31 cellular contexts compared by ENCODE assay signal in the genomic region with DNA sequence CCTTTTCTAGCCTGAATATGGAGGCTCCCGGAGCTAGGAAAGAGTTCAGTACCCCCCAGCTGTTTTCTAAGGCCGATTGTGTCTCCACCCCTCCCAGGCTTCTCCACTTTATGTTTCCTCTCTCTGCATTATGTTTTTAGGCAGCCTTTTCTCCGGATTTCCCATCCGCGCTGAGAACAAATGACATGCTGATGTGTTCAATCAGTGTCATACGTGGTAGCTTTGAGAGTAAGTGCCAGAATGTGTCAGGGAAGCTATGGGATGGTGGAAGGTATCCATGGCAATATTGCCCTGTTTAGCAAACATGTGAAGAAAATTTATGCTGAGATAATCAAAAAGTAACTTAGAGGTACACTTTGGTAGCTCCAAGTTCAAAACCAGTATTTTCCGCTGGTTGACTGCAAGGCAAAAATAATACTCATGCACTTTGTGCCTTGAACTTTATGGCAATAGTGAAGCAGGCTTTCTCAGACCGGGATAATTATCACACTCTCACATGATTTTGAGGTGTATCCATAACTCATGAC. TPM values are rescaled to one million over a fixed set of nuclear protein-coding genes. Genes with fewer than 3 reads are reported as not detected.
"Had no signal": no experiment of that assay in that cellular context is flagged by ENCODE, and none has a peak within 500 bp of the region (broad histone marks: within the 10 kb centered on the region; RNA-seq: fewer than 3 reads in every experiment).

No MANE protein-coding gene starts in this region.

- H3K4me1 Mint-ChIP-seq: activated CD4-positive, alpha-beta memory T cell treated with anti-CD3 and anti-CD28 coated beads, Interleukin-2, amount 10 ng/mL, durations not matched to agents 7 days and 5 days; activated CD4-positive, alpha-beta T cell treated with anti-CD3 and anti-CD28 coated beads for 36 hours; activated naive CD8-positive, alpha-beta T cell treated with anti-CD3 and anti-CD28 coated beads, Interleukin-2, amount 10 ng/mL, durations not matched to agents 7 days and 5 days had no signal

- H3K4me2 ChIP-seq: KMS-11, SK-N-SH had no signal

- H3K36me3 Mint-ChIP-seq: activated naive CD8-positive, alpha-beta T cell treated with anti-CD3 and anti-CD28 coated beads, Interleukin-2, amount 10 ng/mL, durations not matched to agents 7 days and 5 days had no signal

- H3K27ac Mint-ChIP-seq: activated CD4-positive, alpha-beta memory T cell treated with anti-CD3 and anti-CD28 coated beads, Interleukin-2, amount 10 ng/mL, durations not matched to agents 7 days and 5 days; activated CD4-positive, alpha-beta T cell treated with anti-CD3 and anti-CD28 coated beads for 36 hours; activated naive CD8-positive, alpha-beta T cell treated with anti-CD3 and anti-CD28 coated beads, Interleukin-2, amount 10 ng/mL, durations not matched to agents 7 days and 5 days; activated T-cell treated with anti-CD3 and anti-CD28 coated beads, Interleukin-2, amount 50 U/mL, for 72 hours; activated T-helper 2 cell treated with anti-CD3 and anti-CD28 coated beads, Interferon-gamma antibody, Interleukin-2, Interleukin-4, amounts not matched to agents 10 μg/mL and 5 μg/mL and 100 μg/mL, durations not matched to agents 14 hours and 24 hours and 36 hours had no signal

- H3K9me3 ChIP-seq: adrenal gland, breast epithelium had no signal

- H3K4me1 ChIP-seq: breast epithelium had no signal

- H3K4me3 ChIP-seq: adrenal gland, breast epithelium had no signal

- DNase-seq: activated CD4-positive, alpha-beta memory T cell treated with anti-CD3 and anti-CD28 coated beads, Interleukin-2, amount 10 ng/mL, durations not matched to agents 7 days and 5 days; activated CD4-positive, alpha-beta T cell treated with anti-CD3 and anti-CD28 coated beads for 36 hours; activated CD4-positive, alpha-beta T cell treated with anti-CD3 and anti-CD28 coated beads, Interleukin-2, amount 50 U/mL, for 1 hour; activated gamma-delta T cell treated with Interleukin-2 at 50 U/mL for 16 hours; activated naive CD4-positive, alpha-beta T cell treated with anti-CD3 and anti-CD28 coated beads, Interleukin-2, amount 50 U/mL, for 16 hours; activated naive CD8-positive, alpha-beta T cell treated with anti-CD3 and anti-CD28 coated beads, Interleukin-2, amount 10 ng/mL, durations not matched to agents 7 days and 5 days; activated T-cell treated with anti-CD3 and anti-CD28 coated beads for 4 hours; activated T-cell treated with anti-CD3 and anti-CD28 coated beads, Interleukin-2, amount 50 U/mL, for 72 hours; adrenal gland; anterior cingulate cortex; caudate nucleus; NCI-H1092 treated with DMSO at 0.1 percent for 48 hours; NCI-H1436; NCI-H1694 treated with DMSO at 0.1 percent for 48 hours; NCI-H2029 treated with DMSO at 0.1 percent for 48 hours; NCI-H345; NCI-H510A; NCI-H526 treated with DMSO at 0.1 percent for 48 hours; RPMI8226; SK-N-SH; T-helper 1 cell had no signal

- H3K4me3 Mint-ChIP-seq: activated CD4-positive, alpha-beta memory T cell treated with anti-CD3 and anti-CD28 coated beads, Interleukin-2, amount 10 ng/mL, durations not matched to agents 7 days and 5 days; activated CD4-positive, alpha-beta T cell treated with anti-CD3 and anti-CD28 coated beads for 36 hours; activated naive CD8-positive, alpha-beta T cell treated with anti-CD3 and anti-CD28 coated beads, Interleukin-2, amount 10 ng/mL, durations not matched to agents 7 days and 5 days; activated T-cell treated with anti-CD3 and anti-CD28 coated beads, Interleukin-2, amount 50 U/mL, for 72 hours had no signal

- H3K9ac ChIP-seq: KMS-11, SK-N-SH had no signal

- H3K36me3 ChIP-seq: adrenal gland, breast epithelium had no signal

- H3K27ac ChIP-seq: adrenal gland, breast epithelium, KMS-11, VCaP had no signal

- H3K9me3 Mint-ChIP-seq: activated CD4-positive, alpha-beta memory T cell treated with anti-CD3 and anti-CD28 coated beads, Interleukin-2, amount 10 ng/mL, durations not matched to agents 7 days and 5 days; activated naive CD8-positive, alpha-beta T cell treated with anti-CD3 and anti-CD28 coated beads, Interleukin-2, amount 10 ng/mL, durations not matched to agents 7 days and 5 days; activated T-helper 2 cell treated with anti-CD3 and anti-CD28 coated beads, Interferon-gamma antibody, Interleukin-2, Interleukin-4, amounts not matched to agents 10 μg/mL and 5 μg/mL and 100 μg/mL, durations not matched to agents 14 hours and 24 hours and 36 hours had no signal

- H3K27me3 ChIP-seq: adrenal gland, breast epithelium had no signal

- ATAC-seq: activated CD4-positive, alpha-beta T cell treated with anti-CD3 and anti-CD28 coated beads for 36 hours; activated T-cell treated with anti-CD3 and anti-CD28 coated beads, Interleukin-2, amount 50 U/mL, for 72 hours; Panc1 had no signal

RNA-seq across cellular contexts. Expression of gene LECT2, which starts 36.7 kb away (rescaled TPM):
- total RNA-seq: activated CD4-positive, alpha-beta memory T cell treated with anti-CD3 and anti-CD28 coated beads, Interleukin-2, amount 10 ng/mL, durations not matched to agents 7 days and 5 days; activated CD4-positive, alpha-beta T cell treated with anti-CD3 and anti-CD28 coated beads for 36 hours; activated CD8-positive, alpha-beta memory T cell treated with anti-CD3 and anti-CD28 coated beads for 36 hours; activated naive CD8-positive, alpha-beta T cell treated with anti-CD3 and anti-CD28 coated beads, Interleukin-2, amount 10 ng/mL, durations not matched to agents 7 days and 5 days; activated T-cell treated with anti-CD3 and anti-CD28 coated beads, Interleukin-2, amount 50 U/mL, for 72 hours; activated T-helper 2 cell treated with anti-CD3 and anti-CD28 coated beads, Interferon-gamma antibody, Interleukin-2, Interleukin-4, amounts not matched to agents 10 μg/mL and 5 μg/mL and 100 μg/mL, durations not matched to agents 14 hours and 24 hours and 36 hours; adrenal gland; breast epithelium; MCF 10A; OCI-LY7; Right ventricle myocardium inferior; T-helper 2 cell treated with Interferon-gamma antibody and Interleukin-4, amounts not matched to agents 100 ng/mL and 5 ng/mL, for 36 hours had no signal
- polyA plus RNA-seq: adrenal gland had no signal

RNA-seq across cellular contexts. Expression of gene TGFBI, which starts 37.3 kb away (rescaled TPM):
- total RNA-seq: activated CD4-positive, alpha-beta memory T cell treated with anti-CD3 and anti-CD28 coated beads, Interleukin-2, amount 10 ng/mL, durations not matched to agents 7 days and 5 days; activated CD4-positive, alpha-beta T cell treated with anti-CD3 and anti-CD28 coated beads for 36 hours; activated T-cell treated with anti-CD3 and anti-CD28 coated beads, Interleukin-2, amount 50 U/mL, for 72 hours; activated T-helper 2 cell treated with anti-CD3 and anti-CD28 coated beads, Interferon-gamma antibody, Interleukin-2, Interleukin-4, amounts not matched to agents 10 μg/mL and 5 μg/mL and 100 μg/mL, durations not matched to agents 14 hours and 24 hours and 36 hours; OCI-LY7 had no signal
